In genomic region chr18:1452821-1453220, GRCh38 we compare ENCODE assay signal across 29 cellular contexts.
DNase-seq lines count a peak whose midpoint lies in the region; ATAC-seq, FAIRE-seq and TF ChIP-seq lines count a peak whose summit lies in the region.
"Had no signal": no experiment of that assay in that cellular context is flagged by ENCODE, and none has a peak within 500 bp of the region (broad histone marks: within the 10 kb centered on the region; RNA-seq: fewer than 3 reads in every experiment).

No MANE protein-coding gene starts in this region.

- H2AFZ ChIP-seq in K562 (ENCODE audit: low read depth, low read length): no peak overlapping the region

- no peaks in the 10 kb centered on the region for H3K9me3 ChIP-seq in K562 (replicated peaks; ENCODE audit: control insufficient read depth, insufficient read depth, low read depth, low read length)
- H3K9me3 ChIP-seq: A549, BE2C, Caco-2 had no signal

- no peaks in the 10 kb centered on the region for H3K4me1 ChIP-seq in K562 (replicated peaks in 1 of 2; ENCODE audit: control insufficient read depth in 2 of 2, insufficient read depth in 2 of 2, low read length in 2 of 2)
- H3K4me1 ChIP-seq: A549; BE2C; BLaER1; BLaER1 treated with 17β-estradiol and CSF1 and Interleukin-3, amounts not matched to agents 10 nM and 100 nM; Caco-2 had no signal

- no TSS peak for BruUV-seq in K562 (replicated peaks; lab: Mats Ljungman, UMichigan)

- intact Hi-C loops in K562 (cut with micrococcal nuclease): no loop called here

- H3K9me1 ChIP-seq in K562 (ENCODE audit: control insufficient read depth, insufficient read depth, low read length): no peaks in the 10 kb centered on the region

- ATAC-seq in K562: no peak
- ATAC-seq: A549; CD8-positive, alpha-beta T cell had no signal

- H3K4me3 ChIP-seq in K562 (no peak overlapping the region), coronary artery (no peak overlapping the region)
- H3K4me3 ChIP-seq: A549; BLaER1; BLaER1 treated with 17β-estradiol and CSF1 and Interleukin-3, amounts not matched to agents 10 nM and 100 nM had no signal

- H4K20me1 ChIP-seq in K562 (replicated peaks; ENCODE audit: control insufficient read depth, insufficient read depth, low read length): no peaks in the 10 kb centered on the region
- H4K20me1 ChIP-seq: BLaER1; BLaER1 treated with 17β-estradiol and CSF1 and Interleukin-3, amounts not matched to agents 10 nM and 100 nM had no signal

- FAIRE-seq in K562 (lab: Jason Lieb, UNC): no peak
- FAIRE-seq: A204.1, A549, D721Med had no signal

- H3K27ac ChIP-seq in K562 (ENCODE audit: extremely low read depth, low read depth, low read length) (no peak overlapping the region), coronary artery (no peak overlapping the region)
- H3K27ac ChIP-seq: 22Rv1; A549; BLaER1; BLaER1 treated with 17β-estradiol and CSF1 and Interleukin-3, amounts not matched to agents 10 nM and 100 nM; C4-2B had no signal

- no peak overlapping the region for H3K4me2 ChIP-seq in K562 (ENCODE audit: insufficient read depth, low read length)
- H3K4me2 ChIP-seq: A549; BLaER1; BLaER1 treated with 17β-estradiol and CSF1 and Interleukin-3, amounts not matched to agents 10 nM and 100 nM had no signal

- H3K27me3 ChIP-seq in K562 (ENCODE audit: control insufficient read depth in 2 of 2, insufficient read depth in 2 of 2, low read length in 2 of 2): no peaks in the 10 kb centered on the region
- H3K27me3 ChIP-seq: BE2C; BLaER1; BLaER1 treated with 17β-estradiol and CSF1 and Interleukin-3, amounts not matched to agents 10 nM and 100 nM had no signal

- CTCF ChIA-PET in K562 (lab: Yijun Ruan, JAX; ENCODE audit: low intra/inter-chr PET ratio): interaction anchor here (0.7 kb wide), 2 partner anchors 13 to 61 kb away, joined by 3 to 5 read pairs; no protein-coding TSS in a partner anchor

- H3K79me2 ChIP-seq in K562 (ENCODE audit: control insufficient read depth, insufficient read depth, low read length): no peaks in the 10 kb centered on the region

- no peak for TF ChIP-seq POLR2A in K562 (conservative IDR thresholded peaks at IDR 0.05)

- no peaks in the 10 kb centered on the region for H3K36me3 ChIP-seq in K562 (ENCODE audit: control insufficient read depth, insufficient read depth, low read length)
- H3K36me3 ChIP-seq: BE2C; BLaER1; BLaER1 treated with 17β-estradiol and CSF1 and Interleukin-3, amounts not matched to agents 10 nM and 100 nM had no signal

- TF ChIP-seq CTCF in K562 (IDR thresholded peaks at IDR 0.05 in 2 of 3, conservative IDR thresholded peaks at IDR 0.05 in 1 of 3; ENCODE audit: insufficient read depth in 2 of 3, low read depth in 1 of 3, low read length in 3 of 3): no peak
- TF ChIP-seq CTCF in coronary artery (IDR thresholded peaks at IDR 0.05): no peak

- POLR2A ChIA-PET in K562 (lab: Yijun Ruan, JAX): no interaction called here

- TF ChIP-seq EP300 in K562 (IDR thresholded peaks at IDR 0.05; ENCODE audit: low read length): no peak

- DNase-seq in K562 (ENCODE audit: extremely low read depth in 1 of 4, low spot score in 3 of 4): no peak
- DNase-seq in coronary artery (ENCODE audit: low spot score): no peak
- DNase-seq: 8988T; ACHN; AML-193; BE2C; C1 segment of cervical spinal cord; Caco-2; Calu3; CD4-positive, alpha-beta memory T cell; CD4-positive, alpha-beta T cell; CD4-positive, CD25-positive, alpha-beta regulatory T cell; CD8-positive, alpha-beta memory T cell; CD8-positive, alpha-beta T cell; COR-L47; DMS 273 treated with DMSO at 0.1 percent for 48 hours; DMS153; DMS53; DMS79; DMS79 treated with DMSO at 0.1 percent for 48 hours; DND-41; EL had no signal

- WGBS in K562 (ENCODE audit: insufficient coverage, low coverage, missing lambda C conversion rate): 4% methylated on average over 1 of the region's 1 CpG

- TF ChIP-seq RAD21 in K562 (CRISPR knock-in tag; conservative IDR thresholded peaks at IDR 0.05 in 1 of 2, IDR thresholded peaks at IDR 0.05 in 1 of 2): no peak

- in situ Hi-C loops in K562 (cut with MboI): no loop called here

- no peak overlapping the region for H3K9ac ChIP-seq in K562 (ENCODE audit: insufficient read depth in 1 of 2, low read depth in 2 of 2, low read length in 2 of 2)
- H3K9ac ChIP-seq: BLaER1; BLaER1 treated with 17β-estradiol and CSF1 and Interleukin-3, amounts not matched to agents 10 nM and 100 nM had no signal

TF ChIP-seq in K562, 482 proteins besides CTCF, POLR2A, EP300 and RAD21:
- TF ChIP-seq RBM14 (IDR thresholded peaks at IDR 0.05; ENCODE audit: borderline replicate concordance, insufficient read depth, low read depth, low read length) (no peak), TRIM24 (IDR thresholded peaks at IDR 0.05) (peak in 1 of 2 experiments; percentile 26; a peak in 1 of 4 replicates), JUN (IDR thresholded peaks at IDR 0.05; ENCODE audit: borderline replicate concordance, low read depth, low read length) (0 out of 2 replicates have a peak, but pooled peaks have one; percentile 14), JUN (CRISPR knock-in tag; IDR thresholded peaks at IDR 0.05; ENCODE audit: borderline replicate concordance) (no peak), RBFOX2 (IDR thresholded peaks at IDR 0.05; ENCODE audit: low read depth, low read length) (no peak), TRIM28 (IDR thresholded peaks at IDR 0.05) (peak; percentile 90; the same call in 1 of the 2 replicates), CBX5 (IDR thresholded peaks at IDR 0.05; ENCODE audit: borderline replicate concordance, low read depth) (peak; percentile 62; the same call in 1 of the 2 replicates), BHLHE40 (IDR thresholded peaks at IDR 0.05; ENCODE audit: low read length) (no peak), SRF (CRISPR knock-in tag; IDR thresholded peaks at IDR 0.05) (no peak), CBX1 (IDR thresholded peaks at IDR 0.05; ENCODE audit: low read depth) (0 out of 2 replicates have a peak, but pooled peaks have one; percentile 25)
- TF ChIP-seq, protein P1, sequence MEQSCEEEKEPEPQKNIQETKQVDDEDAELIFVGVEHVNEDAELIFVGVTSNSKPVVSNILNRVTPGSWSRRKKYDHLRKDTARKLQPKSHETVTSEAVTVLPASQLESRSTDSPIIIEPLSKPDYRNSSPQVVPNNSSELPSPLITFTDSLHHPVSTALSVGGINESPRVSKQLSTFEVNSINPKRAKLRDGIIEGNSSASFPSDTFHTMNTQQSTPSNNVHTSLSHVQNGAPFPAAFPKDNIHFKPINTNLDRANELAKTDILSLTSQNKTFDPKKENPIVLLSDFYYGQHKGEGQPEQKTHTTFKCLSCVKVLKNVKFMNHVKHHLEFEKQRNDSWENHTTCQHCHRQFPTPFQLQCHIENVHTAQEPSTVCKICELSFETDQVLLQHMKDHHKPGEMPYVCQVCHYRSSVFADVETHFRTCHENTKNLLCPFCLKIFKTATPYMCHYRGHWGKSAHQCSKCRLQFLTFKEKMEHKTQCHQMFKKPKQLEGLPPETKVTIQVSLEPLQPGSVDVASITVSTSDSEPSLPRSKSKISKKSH (CRISPR knock-in tag; IDR thresholded peaks at IDR 0.05): peak; percentile 91
TF ChIP-seq in K562: peak in this region for 6.
